Comparison of ENCODE assay signal across 16 cellular contexts in genomic region chr20:46523696-46524328, GRCh38. TPM values are rescaled to one million over a fixed set of nuclear protein-coding genes. Genes with fewer than 3 reads are reported as not detected.
DNase-seq lines count a peak whose midpoint lies in the region; ATAC-seq, FAIRE-seq and TF ChIP-seq lines count a peak whose summit lies in the region.
"Had no signal": no experiment of that assay in that cellular context is flagged by ENCODE, and none has a peak within 500 bp of the region (broad histone marks: within the 10 kb centered on the region; RNA-seq: fewer than 3 reads in every experiment).

No MANE protein-coding gene starts in this region.

- no peaks in the 10 kb centered on the region for H3K9me2 ChIP-seq in GM23248 (ENCODE audit: insufficient read depth)

- H2AFZ ChIP-seq in GM23248, result no peak overlapping the region
- H2AFZ ChIP-seq in endothelial cell of umbilical vein (ENCODE audit: low read depth, low read length), result no peak overlapping the region

- H3K4me2 ChIP-seq in A549, result no peak overlapping the region
- H3K4me2 ChIP-seq in GM23248 (ENCODE audit: unreplicated experiment), result no peak overlapping the region
- H3K4me2 ChIP-seq in endothelial cell of umbilical vein (ENCODE audit: insufficient read depth, low read length), result no peak overlapping the region

- WGBS in A549 (ENCODE audit: missing lambda C conversion rate), result 40% methylated on average over 2 of the region's 2 CpGs
- 47 to 49% methylated on average over 2 of the region's 2 CpGs for WGBS in GM23248 (ENCODE audit: low coverage in 1 of 2, low lambda C conversion rate in 2 of 2, missing lambda C conversion rate in 2 of 2), 2 experiments

- FAIRE-seq in A549 (lab: Jason Lieb, UNC), result no peak
- no peak for FAIRE-seq in endothelial cell of umbilical vein (lab: Jason Lieb, UNC)
- FAIRE-seq: HTR-8/SVneo, keratinocyte had no signal

- intact Hi-C loops in endothelial cell of umbilical vein (cut with micrococcal nuclease), result no loop called here

- in situ Hi-C loops in GM23248 (cut with MboI), result no loop called here

- POLR2A ChIA-PET in A549 (lab: Yijun Ruan, JAX), result no interaction called here
- POLR2A ChIA-PET in endothelial cell of umbilical vein (lab: Charles Lee), result no interaction called here

- no peak overlapping the region for H3K27ac ChIP-seq in A549
- no peak overlapping the region for H3K27ac ChIP-seq in GM23248
- H3K27ac ChIP-seq in endothelial cell of umbilical vein (ENCODE audit: insufficient read depth, low read depth, low read length), result no peak overlapping the region
- H3K27ac ChIP-seq: BLaER1 treated with 17β-estradiol and CSF1 and Interleukin-3, amounts not matched to agents 10 nM and 100 nM; stomach had no signal

- no peaks in the 10 kb centered on the region for H3K4me1 ChIP-seq in A549
- no peaks in the 10 kb centered on the region for H3K4me1 ChIP-seq in GM23248 (ENCODE audit: insufficient read depth)
- H3K4me1 ChIP-seq in endothelial cell of umbilical vein (ENCODE audit: control insufficient read depth, extremely low read depth, insufficient read depth, low read length), result no peaks in the 10 kb centered on the region
- H3K4me1 ChIP-seq: stomach had no signal

- no TSS peak for BruUV-seq in endothelial cell of umbilical vein (replicated peaks; lab: Mats Ljungman, UMichigan)

- H3K9ac ChIP-seq in GM23248 (no peak overlapping the region), endothelial cell of umbilical vein (replicated peaks; ENCODE audit: extremely low read depth, insufficient read depth, low read length) (no peak overlapping the region)
- H3K9ac ChIP-seq: BLaER1 treated with 17β-estradiol and CSF1 and Interleukin-3, amounts not matched to agents 10 nM and 100 nM had no signal

- H3K36me3 ChIP-seq in GM23248 (ENCODE audit: low read depth) (no peaks in the 10 kb centered on the region), endothelial cell of umbilical vein (ENCODE audit: control insufficient read depth in 2 of 2, extremely low read depth in 1 of 2, insufficient read depth in 2 of 2, low read length in 2 of 2) (no peaks in the 10 kb centered on the region)
- H3K36me3 ChIP-seq: BLaER1 treated with 17β-estradiol and CSF1 and Interleukin-3, amounts not matched to agents 10 nM and 100 nM; stomach had no signal

- DNase-seq in A549 (ENCODE audit: low read depth in 1 of 2, low spot score in 1 of 2), result no peak
- DNase-seq in GM23248, result peak; percentile 30
- DNase-seq in endothelial cell of umbilical vein (ENCODE audit: low read depth, low spot score), result peak; percentile 7
- DNase-seq in NCI-H524 treated with DMSO at 0.1 percent for 48 hours (lab: John Stamatoyannopoulos, UW), result no peak
- no peak for DNase-seq in COR-L47 (lab: John Stamatoyannopoulos, UW)
- DNase-seq in left lobe of liver (ENCODE audit: low spot score), result no peak
- no peak for DNase-seq in 8988T
- DNase-seq: NCI-H748 treated with DMSO at 0.1 percent for 48 hours, stomach, SW 1271 had no signal

- H4K20me1 ChIP-seq in GM23248 (ENCODE audit: insufficient read depth) (no peaks in the 10 kb centered on the region), endothelial cell of umbilical vein (replicated peaks; ENCODE audit: control insufficient read depth, extremely low read depth, insufficient read depth, low read length) (no peaks in the 10 kb centered on the region)
- H4K20me1 ChIP-seq: BLaER1 treated with 17β-estradiol and CSF1 and Interleukin-3, amounts not matched to agents 10 nM and 100 nM had no signal

- H3K79me2 ChIP-seq in GM23248 (ENCODE audit: insufficient read depth) (no peaks in the 10 kb centered on the region), endothelial cell of umbilical vein (ENCODE audit: control insufficient read depth, insufficient read depth, low read length) (no peaks in the 10 kb centered on the region)

- no peak for TF ChIP-seq EP300 in A549 (IDR thresholded peaks at IDR 0.05)

- CTCF ChIA-PET in A549 (lab: Yijun Ruan, JAX), result interaction anchor here (0.6 to 8.7 kb wide), 6 partner anchors 39 to 224 kb away, joined by 3 to 113 read pairs (median 4); no protein-coding TSS in a partner anchor
- CTCF ChIA-PET in endothelial cell of umbilical vein (lab: Charles Lee), result interaction anchor here (1.0 to 5.9 kb wide), 4 partner anchors 11 to 229 kb away, joined by 3 to 49 read pairs (median 5); no protein-coding TSS in a partner anchor

- ATAC-seq in A549 (no peak), left lobe of liver (no peak)
- ATAC-seq: activated naive CD4-positive, alpha-beta T cell treated with anti-CD3 and anti-CD28 coated beads, Interleukin-2, amount 50 U/mL, for 72 hours had no signal

- H3K27me3 ChIP-seq in GM23248 (replicated peaks; ENCODE audit: insufficient read depth) (no peaks in the 10 kb centered on the region), endothelial cell of umbilical vein (ENCODE audit: control insufficient read depth in 2 of 2, insufficient read depth in 2 of 2, low read length in 2 of 2) (no peaks in the 10 kb centered on the region)
- H3K27me3 ChIP-seq: BLaER1 treated with 17β-estradiol and CSF1 and Interleukin-3, amounts not matched to agents 10 nM and 100 nM had no signal

- H3K4me3 ChIP-seq in A549, result no peak overlapping the region
- no peak overlapping the region for H3K4me3 ChIP-seq in GM23248
- no peak overlapping the region for H3K4me3 ChIP-seq in endothelial cell of umbilical vein (replicated peaks in 1 of 3; ENCODE audit: insufficient read depth in 1 of 3, low read depth in 1 of 3, low read length in 3 of 3)
- H3K4me3 ChIP-seq: BLaER1 treated with 17β-estradiol and CSF1 and Interleukin-3, amounts not matched to agents 10 nM and 100 nM; stomach had no signal

- H3F3A ChIP-seq in GM23248 (ENCODE audit: insufficient read depth), result no peaks in the 10 kb centered on the region

- no peaks in the 10 kb centered on the region for H3K9me1 ChIP-seq in endothelial cell of umbilical vein (replicated peaks; ENCODE audit: control insufficient read depth, extremely low read depth, insufficient read depth, low read length)

- TF ChIP-seq RAD21 in A549 (conservative IDR thresholded peaks at IDR 0.05 in 1 of 2, IDR thresholded peaks at IDR 0.05 in 1 of 2), result no peak

- TF ChIP-seq CTCF in A549 (IDR thresholded peaks at IDR 0.05), result no peak
- TF ChIP-seq CTCF in endothelial cell of umbilical vein (IDR thresholded peaks at IDR 0.05; ENCODE audit: extremely low read depth in 1 of 2, insufficient read depth in 1 of 2, low read depth in 1 of 2, low read length in 2 of 2), result no peak

- no peak for TF ChIP-seq POLR2A in A549 (IDR thresholded peaks at IDR 0.05; ENCODE audit: low read length)
- no peak for TF ChIP-seq POLR2A in endothelial cell of umbilical vein (IDR thresholded peaks at IDR 0.05; ENCODE audit: low read depth, low read length)

- H3K9me3 ChIP-seq in A549 (0 out of 3 replicates have a peak, but pooled peaks cover 6% of the 10 kb centered on the region), GM23248 (ENCODE audit: low read depth) (no peaks in the 10 kb centered on the region), endothelial cell of umbilical vein (replicated peaks; ENCODE audit: control insufficient read depth, insufficient read depth, low read length) (no peaks in the 10 kb centered on the region)
- H3K9me3 ChIP-seq: BLaER1 treated with 17β-estradiol and CSF1 and Interleukin-3, amounts not matched to agents 10 nM and 100 nM had no signal

- dilution Hi-C loops in endothelial cell of umbilical vein (cut with MboI; ENCODE audit: extremely low pct_ligation_motif_present, low sequenced_read_pairs), result no loop called here

TF ChIP-seq in A549, 52 proteins besides CTCF, POLR2A, EP300 and RAD21 (continues in another document):
- no peak for TF ChIP-seq TFCP2L1 (CRISPR knock-in tag; IDR thresholded peaks at IDR 0.05)

TF ChIP-seq in endothelial cell of umbilical vein, 7 proteins besides CTCF, POLR2A, EP300 and RAD21 (continues in another document):
- no peak for TF ChIP-seq JUN (IDR thresholded peaks at IDR 0.05; ENCODE audit: borderline replicate concordance, insufficient read depth, insufficient read length, low read depth)

RNA-seq across cellular contexts. Expression of gene ZNF334, which starts 10.5 kb away (rescaled TPM):
- polyA plus RNA-seq in A549 (2011; rRNA removed) (0.03 TPM in 1 of 2 replicates, not detected in the other), A549 (2017; fragmentation: RNase III; extraction: RNeasy Plus Mini Kit Qiagen cat#74134 plus additional on column Dnase treatment) (not detected in 3 replicates), GM23248 (2016; fragmentation: Nextera tagmentation; extraction: Ambion mirVana) (1.1 and 1.2 TPM in 2 replicates), endothelial cell of umbilical vein (0.03 and 0.08 TPM in 2 replicates)
- not detected in 2 replicates for polyA plus RNA-seq in A549 (2012; cell fraction: cytosol; rRNA removed)
- not detected in 2 replicates for polyA plus RNA-seq in A549 (2012; cell fraction: nucleus; rRNA removed)
- polyA minus RNA-seq in A549 (2011; rRNA and poly(A)+ RNA removed), result not detected in 2 replicates
- 1.4 TPM in 2 replicates for total RNA-seq in GM23248 (2014; rRNA removed; shearing (Covaris generic))
- not detected for polyA plus RNA-seq in PFSK-1 (2012; ENCODE audit: insufficient read length, low read depth)
- total RNA-seq in endothelial cell of umbilical vein (0.30 and 1.6 TPM in 2 replicates), left lobe of liver (1.9 TPM)
- 0.03 and 0.04 TPM in 2 replicates for polyA plus RNA-seq in endothelial cell of umbilical vein (2011; cell fraction: cytosol; rRNA removed)
- polyA plus RNA-seq in endothelial cell of umbilical vein (2011; cell fraction: nucleus; rRNA removed), result 0.69 and 0.75 TPM in 2 replicates
- 0.13 and 0.25 TPM in 2 replicates for polyA plus RNA-seq in endothelial cell of umbilical vein (2012)
- polyA minus RNA-seq in endothelial cell of umbilical vein, result 0.13 TPM in 1 of 2 replicates, not detected in the other
- not detected for polyA minus RNA-seq in endothelial cell of umbilical vein (2011; cell fraction: cytosol; rRNA and poly(A)+ RNA removed)
- 0.19 and 0.24 TPM in 2 replicates for polyA minus RNA-seq in endothelial cell of umbilical vein (2011; cell fraction: nucleus; rRNA and poly(A)+ RNA removed)

RNA-seq across cellular contexts. Expression of gene OCSTAMP, which starts 26.6 kb away (rescaled TPM):
- polyA plus RNA-seq in A549 (2011; rRNA removed) (not detected in 2 replicates), A549 (2017; fragmentation: RNase III; extraction: RNeasy Plus Mini Kit Qiagen cat#74134 plus additional on column Dnase treatment) (not detected in 3 replicates), GM23248 (2016; fragmentation: Nextera tagmentation; extraction: Ambion mirVana) (not detected in 2 replicates), endothelial cell of umbilical vein (not detected in 2 replicates)
- polyA plus RNA-seq in A549 (2012; cell fraction: cytosol; rRNA removed), result not detected in 2 replicates
- not detected in 2 replicates for polyA plus RNA-seq in A549 (2012; cell fraction: nucleus; rRNA removed)
- not detected in 2 replicates for polyA minus RNA-seq in A549 (2011; rRNA and poly(A)+ RNA removed)
- not detected in 2 replicates for total RNA-seq in GM23248 (2014; rRNA removed; shearing (Covaris generic))
- polyA plus RNA-seq in PFSK-1 (2012; ENCODE audit: insufficient read length, low read depth), result not detected
- total RNA-seq in endothelial cell of umbilical vein (not detected in 2 replicates), left lobe of liver (not detected)
- polyA plus RNA-seq in endothelial cell of umbilical vein (2011; cell fraction: cytosol; rRNA removed), result not detected in 2 replicates
- not detected in 2 replicates for polyA plus RNA-seq in endothelial cell of umbilical vein (2011; cell fraction: nucleus; rRNA removed)
- not detected in 2 replicates for polyA plus RNA-seq in endothelial cell of umbilical vein (2012)
- not detected in 2 replicates for polyA minus RNA-seq in endothelial cell of umbilical vein
- polyA minus RNA-seq in endothelial cell of umbilical vein (2011; cell fraction: cytosol; rRNA and poly(A)+ RNA removed), result not detected
- polyA minus RNA-seq in endothelial cell of umbilical vein (2011; cell fraction: nucleus; rRNA and poly(A)+ RNA removed), result not detected in 2 replicates
- total RNA-seq: chondrocyte, stomach had no signal
- polyA plus RNA-seq: keratinocyte, stomach had no signal

Comparison
In these comparisons a context has a peak if more than half of its experiments do, and no peak if none do; other contexts are left out.
1. DNase-seq: peak in GM23248 (single experiment) and endothelial cell of umbilical vein (single experiment); none in A549 (0 of 2), NCI-H524 treated with DMSO at 0.1 percent for 48 hours (single experiment), COR-L47 (single experiment), left lobe of liver (single experiment) and 8988T (single experiment).